Comparison of ENCODE assay signal across 8 cellular contexts in the genomic region with DNA sequence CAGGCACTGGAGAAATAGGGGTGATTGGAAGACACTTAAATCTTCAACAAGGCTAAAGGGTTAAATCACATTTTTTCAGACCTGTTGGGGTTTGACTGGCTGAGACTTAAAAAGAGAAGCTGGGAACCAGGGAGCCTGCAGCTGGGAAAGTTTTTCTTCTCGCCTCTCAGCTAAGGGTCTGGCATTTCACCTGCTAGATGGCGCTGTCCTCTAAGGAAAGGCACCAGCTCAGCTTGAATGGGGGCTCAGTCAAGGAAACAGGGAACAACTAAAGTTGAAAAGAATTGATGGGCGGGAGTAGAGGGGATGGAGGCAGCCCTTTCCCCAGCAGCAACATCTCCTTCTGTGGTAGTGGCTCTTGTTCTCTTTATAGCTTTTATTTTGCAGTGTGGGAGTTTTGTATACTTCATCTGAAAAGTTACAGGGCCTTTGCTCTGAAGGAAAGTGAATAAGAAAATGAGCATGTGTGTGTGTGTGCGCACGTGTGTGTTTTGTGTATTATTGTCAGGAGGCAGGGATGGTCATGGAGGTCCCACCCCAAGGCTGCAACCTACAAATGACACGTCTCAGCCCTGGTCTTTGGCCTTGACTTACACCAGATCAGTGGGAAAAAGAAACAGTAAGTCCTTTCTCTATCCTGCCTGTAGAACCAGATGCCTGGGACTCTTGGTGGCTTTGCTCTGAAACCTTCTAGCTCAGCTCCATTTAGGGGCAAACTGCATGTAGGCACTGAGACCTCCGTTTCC.
DNase-seq lines count a peak whose midpoint lies in the region; ATAC-seq, FAIRE-seq and TF ChIP-seq lines count a peak whose summit lies in the region.

No MANE protein-coding gene starts in this region.

- peak; percentile 49 for DNase-seq in ACHN
- DNase-seq in GM12892 (ENCODE audit: insufficient read length): peak; percentile 40
- DNase-seq in M059J (ENCODE audit: low read depth): peak; percentile 46
- peak; percentile 81 for DNase-seq in astrocyte of the hippocampus (ENCODE audit: low read depth, low spot score)
- DNase-seq in hypothalamus (lab: John Stamatoyannopoulos, UW): peak in 47 of 51 donors; percentile 1 to 75 (median 28)
- DNase-seq in small intestine: peak; percentile 38

- H3K4me2 ChIP-seq in SU-DHL-6 (ENCODE audit: low read depth, low read length, poor library complexity, severe bottlenecking): no peak overlapping the region

- H2AFZ ChIP-seq in SU-DHL-6 (ENCODE audit: low read depth, low read length, severe bottlenecking): no peak overlapping the region

- in situ Hi-C loops in ACHN (cut with HindIII; ENCODE audit: low pct_ligation_motif_present, low pct_unique_long_range_greater_than_20kb, low sequenced_read_pairs): no loop called here

- peak; percentile 79 for FAIRE-seq in GM12892 (lab: Jason Lieb, UNC)
- FAIRE-seq in small intestine (lab: Jason Lieb, UNC): no peak

- H3K9ac ChIP-seq in SU-DHL-6 (ENCODE audit: low read length): no peak overlapping the region

- no peaks in the 10 kb centered on the region for H3K4me1 ChIP-seq in small intestine (ENCODE audit: control insufficient read depth in 2 of 2, insufficient read depth in 1 of 2, low read depth in 1 of 2, low read length in 1 of 2)

- no peaks in the 10 kb centered on the region for H4K20me1 ChIP-seq in SU-DHL-6 (ENCODE audit: low read depth, low read length)

- H3K27me3 ChIP-seq in SU-DHL-6 (ENCODE audit: low read length) (no peaks in the 10 kb centered on the region), small intestine (ENCODE audit: control insufficient read depth in 2 of 2, insufficient read depth in 2 of 2, low read length in 2 of 2) (no peaks in the 10 kb centered on the region)

- no peaks in the 10 kb centered on the region for H3F3A ChIP-seq in SU-DHL-6 (ENCODE audit: insufficient read depth)

- H3K36me3 ChIP-seq in SU-DHL-6 (ENCODE audit: low read length) (no peaks in the 10 kb centered on the region), small intestine (ENCODE audit: control insufficient read depth in 2 of 2, insufficient read depth in 2 of 2, low read length in 2 of 2) (no peaks in the 10 kb centered on the region)

- no peaks in the 10 kb centered on the region for H3K79me2 ChIP-seq in SU-DHL-6 (ENCODE audit: insufficient read depth, low read length)

- ATAC-seq in HG03571 (IDR thresholded peaks at IDR 0.05; ENCODE audit: unreplicated experiment): no peak

- H3K9me3 ChIP-seq in SU-DHL-6 (ENCODE audit: insufficient read depth, low read length): no peaks in the 10 kb centered on the region
- no peaks in the 10 kb centered on the region for H3K9me3 ChIP-seq in small intestine (ENCODE audit: control insufficient read depth, low read depth)

- H3K4me3 ChIP-seq in SU-DHL-6 (ENCODE audit: insufficient read depth, low read length, poor library complexity, severe bottlenecking): no peak overlapping the region
- H3K4me3 ChIP-seq in small intestine (ENCODE audit: low read depth in 1 of 2, low read length in 2 of 2): no peak overlapping the region

- no peak for TF ChIP-seq POLR2A in GM12892 (IDR thresholded peaks at IDR 0.05; ENCODE audit: low read depth, low read length)

- H3K27ac ChIP-seq in SU-DHL-6 (ENCODE audit: low read depth, low read length) (no peak overlapping the region), small intestine (ENCODE audit: low read depth in 1 of 2, low read length in 1 of 2) (no peak overlapping the region)

- whole genome bisulfite sequencing in small intestine, 3 donors: 29 to 33% (median 32%) methylated on average over 7 of the region's 7 CpGs

- H3K9me2 ChIP-seq in SU-DHL-6 (replicated peaks; ENCODE audit: insufficient read depth, low read length): no peaks in the 10 kb centered on the region

- peak; percentile 85 for TF ChIP-seq CTCF in SU-DHL-6 (IDR thresholded peaks at IDR 0.05; ENCODE audit: insufficient read depth, low read length, poor library complexity, severe bottlenecking)

Comparison
In these comparisons a context has a peak if more than half of its experiments do, and no peak if none do; other contexts are left out.
1. DNase-seq: peak in every context shown above with its lines; median percentile 81 in astrocyte of the hippocampus; 49 in ACHN; 46 in M059J; 40 in GM12892; 38 in small intestine; 28 in hypothalamus.